Comparison of ENCODE assay signal across 12 cellular contexts in genomic region chr6:151393410-151393809, GRCh38. TPM values are rescaled to one million over a fixed set of nuclear protein-coding genes. Genes with fewer than 3 reads are reported as not detected.
DNase-seq lines count a peak whose midpoint lies in the region; ATAC-seq, FAIRE-seq and TF ChIP-seq lines count a peak whose summit lies in the region.
"Had no signal": no experiment of that assay in that cellular context is flagged by ENCODE, and none has a peak within 500 bp of the region (broad histone marks: within the 10 kb centered on the region; RNA-seq: fewer than 3 reads in every experiment).

No MANE protein-coding gene starts in this region.

- BruUV-seq in endothelial cell of umbilical vein (replicated peaks; lab: Mats Ljungman, UMichigan), result no TSS peak

- H3K4me1 ChIP-seq in endothelial cell of umbilical vein (ENCODE audit: control insufficient read depth, extremely low read depth, insufficient read depth, low read length) (peaks cover 35% of the 10 kb centered on the region), spleen (peaks cover 38 to 82% (median 71%) of the 10 kb centered on the region in 6 donors)

- intact Hi-C loops in activated naive CD4-positive, alpha-beta T cell treated with anti-CD3 and anti-CD28 coated beads for 36 hours (cut with micrococcal nuclease), result loop anchor here (5.0 kb wide), 3 partner anchors 84 to 1609 kb away; partner anchors contain the start of gene MTRF1L
- intact Hi-C loops in endothelial cell of umbilical vein (cut with micrococcal nuclease), result loop anchor here (5.0 kb wide), 1 partner anchor 501 kb away; no protein-coding TSS in a partner anchor
- intact Hi-C loops in spleen (cut with DNase I; ENCODE audit: low total_unique reads), result no loop called here

- no peak for FAIRE-seq in endothelial cell of umbilical vein (lab: Jason Lieb, UNC)

- TF ChIP-seq POLR2A in endothelial cell of umbilical vein (IDR thresholded peaks at IDR 0.05; ENCODE audit: low read depth, low read length) (no peak), spleen (IDR thresholded peaks at IDR 0.05) (no peak)

- no peak for ATAC-seq in HG02798 (IDR thresholded peaks at IDR 0.05; ENCODE audit: poor library complexity, unreplicated experiment)
- ATAC-seq: gastroesophageal sphincter had no signal

- no peak overlapping the region for H2AFZ ChIP-seq in SU-DHL-6 (ENCODE audit: low read depth, low read length, severe bottlenecking)
- H2AFZ ChIP-seq in endothelial cell of umbilical vein (ENCODE audit: low read depth, low read length), result no peak overlapping the region

- peak overlapping the region; percentile 94 for H3K4me2 ChIP-seq in SU-DHL-6 (ENCODE audit: low read depth, low read length, poor library complexity, severe bottlenecking)
- peak overlapping the region; percentile 79 for H3K4me2 ChIP-seq in endothelial cell of umbilical vein (ENCODE audit: insufficient read depth, low read length)

- H3K9me2 ChIP-seq in SU-DHL-6 (replicated peaks; ENCODE audit: insufficient read depth, low read length), result no peaks in the 10 kb centered on the region

- WGBS in spleen, 5 donors, result 57 to 76% (median 70%) methylated on average over 4 of the region's 4 CpGs

- peak overlapping the region; percentile 98 for H3K27ac Mint-ChIP-seq in activated naive CD4-positive, alpha-beta T cell treated with anti-CD3 and anti-CD28 coated beads for 36 hours

- POLR2A ChIA-PET in endothelial cell of umbilical vein (lab: Charles Lee), result no interaction called here

- TF ChIP-seq CTCF in SU-DHL-6 (IDR thresholded peaks at IDR 0.05; ENCODE audit: insufficient read depth, low read length, poor library complexity, severe bottlenecking) (no peak), endothelial cell of umbilical vein (IDR thresholded peaks at IDR 0.05; ENCODE audit: extremely low read depth in 1 of 2, insufficient read depth in 1 of 2, low read depth in 1 of 2, low read length in 2 of 2) (no peak), spleen (IDR thresholded peaks at IDR 0.05 in 8 of 11, conservative IDR thresholded peaks at IDR 0.05 in 3 of 11) (no peak)

- H3K9me3 ChIP-seq in SU-DHL-6 (ENCODE audit: insufficient read depth, low read length) (no peaks in the 10 kb centered on the region), endothelial cell of umbilical vein (replicated peaks; ENCODE audit: control insufficient read depth, insufficient read depth, low read length) (no peaks in the 10 kb centered on the region), spleen (no peaks in the 10 kb centered on the region)
- H3K9me3 ChIP-seq: gastroesophageal sphincter had no signal

- peaks cover 54% of the 10 kb centered on the region for H3K4me1 Mint-ChIP-seq in activated naive CD4-positive, alpha-beta T cell treated with anti-CD3 and anti-CD28 coated beads for 36 hours (ENCODE audit: low read depth)

- H3K27me3 Mint-ChIP-seq in activated naive CD4-positive, alpha-beta T cell treated with anti-CD3 and anti-CD28 coated beads for 36 hours (ENCODE audit: low read depth), result no peaks in the 10 kb centered on the region

- no peak for DNase-seq in activated naive CD4-positive, alpha-beta T cell treated with anti-CD3 and anti-CD28 coated beads for 36 hours
- no peak for DNase-seq in activated naive CD4-positive, alpha-beta T cell treated with Interleukin-2 at 50 U/mL for 16 hours
- DNase-seq in endothelial cell of umbilical vein (ENCODE audit: low read depth, low spot score) (no peak), spleen (no peak), COLO668 (lab: John Stamatoyannopoulos, UW; ENCODE audit: unreplicated experiment) (no peak), NCI-H1694 (lab: John Stamatoyannopoulos, UW) (no peak)
- DNase-seq: AML-193; NK-92 treated with Interleukin-12 subunit alpha and Interleukin-12 subunit beta, amount 100 ng/mL, for 24 hours; WERI-Rb-1 had no signal

- CTCF ChIA-PET in activated naive CD4-positive, alpha-beta T cell treated with anti-CD3 and anti-CD28 coated beads for 36 hours (lab: Charles Lee), result interaction anchor here (1.0 kb wide), 1 partner anchor 13 kb away, joined by 3 read pairs; no protein-coding TSS in a partner anchor
- CTCF ChIA-PET in endothelial cell of umbilical vein (lab: Charles Lee), result interaction anchor here (3.7 kb wide), 1 partner anchor 13 kb away, joined by 23 read pairs; no protein-coding TSS in a partner anchor

- peaks cover 22% of the 10 kb centered on the region for H3F3A ChIP-seq in SU-DHL-6 (ENCODE audit: insufficient read depth)

- dilution Hi-C loops in endothelial cell of umbilical vein (cut with MboI; ENCODE audit: extremely low pct_ligation_motif_present, low sequenced_read_pairs), result no loop called here

- H3K27ac ChIP-seq in SU-DHL-6 (ENCODE audit: low read depth, low read length) (no peak overlapping the region), endothelial cell of umbilical vein (ENCODE audit: insufficient read depth, low read depth, low read length) (no peak overlapping the region), spleen (peak overlapping the region in 5 of 8 donors; percentile 16 to 100 (median 99))
- H3K27ac ChIP-seq: WERI-Rb-1 had no signal

- H3K9me1 ChIP-seq in endothelial cell of umbilical vein (replicated peaks; ENCODE audit: control insufficient read depth, extremely low read depth, insufficient read depth, low read length), result no peaks in the 10 kb centered on the region

- H3K79me2 ChIP-seq in SU-DHL-6 (ENCODE audit: insufficient read depth, low read length) (peaks cover 84% of the 10 kb centered on the region), endothelial cell of umbilical vein (ENCODE audit: control insufficient read depth, insufficient read depth, low read length) (peaks cover 76% of the 10 kb centered on the region)

- peaks cover 32% of the 10 kb centered on the region; the same call in 1 of the 2 replicates for H4K20me1 ChIP-seq in SU-DHL-6 (ENCODE audit: low read depth, low read length)
- peaks cover 23% of the 10 kb centered on the region for H4K20me1 ChIP-seq in endothelial cell of umbilical vein (replicated peaks; ENCODE audit: control insufficient read depth, extremely low read depth, insufficient read depth, low read length)

- H3K9ac ChIP-seq in SU-DHL-6 (ENCODE audit: low read length) (peak overlapping the region; percentile 100), endothelial cell of umbilical vein (replicated peaks; ENCODE audit: extremely low read depth, insufficient read depth, low read length) (no peak overlapping the region)

- H3K36me3 Mint-ChIP-seq in activated naive CD4-positive, alpha-beta T cell treated with anti-CD3 and anti-CD28 coated beads for 36 hours (ENCODE audit: low read depth), result peaks cover 22% of the 10 kb centered on the region

- peak overlapping the region; percentile 21 for H3K4me3 Mint-ChIP-seq in activated naive CD4-positive, alpha-beta T cell treated with anti-CD3 and anti-CD28 coated beads for 36 hours

- H3K9me3 Mint-ChIP-seq in activated naive CD4-positive, alpha-beta T cell treated with anti-CD3 and anti-CD28 coated beads for 36 hours, result no peaks in the 10 kb centered on the region

- H3K4me3 ChIP-seq in SU-DHL-6 (ENCODE audit: insufficient read depth, low read length, poor library complexity, severe bottlenecking) (peak overlapping the region; percentile 51), endothelial cell of umbilical vein (replicated peaks in 1 of 3; ENCODE audit: insufficient read depth in 1 of 3, low read depth in 1 of 3, low read length in 3 of 3) (no peak overlapping the region), spleen (peak overlapping the region in 1 of 8 donors; percentile 92)
- H3K4me3 ChIP-seq: gastroesophageal sphincter had no signal

- H3K36me3 ChIP-seq in SU-DHL-6 (ENCODE audit: low read length) (peaks cover 2% of the 10 kb centered on the region; the same call in 1 of the 2 replicates), endothelial cell of umbilical vein (ENCODE audit: control insufficient read depth in 2 of 2, extremely low read depth in 1 of 2, insufficient read depth in 2 of 2, low read length in 2 of 2) (no peaks in the 10 kb centered on the region), spleen (peaks cover 0 to 17% (median 0%) of the 10 kb centered on the region in 6 donors)
- H3K36me3 ChIP-seq: gastroesophageal sphincter had no signal

- H3K27me3 ChIP-seq in SU-DHL-6 (ENCODE audit: low read length), result no peaks in the 10 kb centered on the region
- H3K27me3 ChIP-seq in endothelial cell of umbilical vein (ENCODE audit: control insufficient read depth in 2 of 2, insufficient read depth in 2 of 2, low read length in 2 of 2), result no peaks in the 10 kb centered on the region
- H3K27me3 ChIP-seq in spleen (replicated peaks in 1 of 7), result no peaks in the 10 kb centered on the region
- H3K27me3 ChIP-seq: gastroesophageal sphincter had no signal

TF ChIP-seq in endothelial cell of umbilical vein, 7 proteins besides CTCF, POLR2A, EP300 and RAD21 (continues in another document):
- TF ChIP-seq POLR2AphosphoS5 (IDR thresholded peaks at IDR 0.05; ENCODE audit: insufficient read depth, low read depth, low read length) (no peak), MYC (IDR thresholded peaks at IDR 0.05; ENCODE audit: low read depth, low read length) (no peak), EZH2 (IDR thresholded peaks at IDR 0.05; ENCODE audit: borderline replicate concordance, low read depth, low read length, severe bottlenecking) (no peak)

RNA-seq across cellular contexts. Expression of gene ZBTB2, which starts 2.1 kb away (rescaled TPM):
- total RNA-seq in activated naive CD4-positive, alpha-beta T cell treated with anti-CD3 and anti-CD28 coated beads for 36 hours, result 10 to 100 TPM; 10.7 to 10.8 TPM
- total RNA-seq in endothelial cell of umbilical vein, result 13.1 and 13.6 TPM in 2 replicates
- 11.3 and 11.8 TPM in 2 replicates for polyA plus RNA-seq in endothelial cell of umbilical vein
- polyA plus RNA-seq in endothelial cell of umbilical vein (2011; cell fraction: cytosol; rRNA removed), result 13.3 and 15.3 TPM in 2 replicates
- polyA plus RNA-seq in endothelial cell of umbilical vein (2011; cell fraction: nucleus; rRNA removed), result 10.3 and 10.4 TPM in 2 replicates
- polyA plus RNA-seq in endothelial cell of umbilical vein (2012), result 8.1 and 13.4 TPM in 2 replicates
- polyA minus RNA-seq in endothelial cell of umbilical vein, result 21.8 and 23.6 TPM in 2 replicates
- 13.7 TPM for polyA minus RNA-seq in endothelial cell of umbilical vein (2011; cell fraction: cytosol; rRNA and poly(A)+ RNA removed)
- polyA minus RNA-seq in endothelial cell of umbilical vein (2011; cell fraction: nucleus; rRNA and poly(A)+ RNA removed), result 6.4 and 8.0 TPM in 2 replicates
- 10 to 100 TPM; 13.2 to 19.1 (median 14.8) TPM for total RNA-seq in spleen
- polyA plus RNA-seq in spleen, result 10 to 100 TPM; 11.0 to 11.4 (median 11.3) TPM

RNA-seq across cellular contexts. Expression of gene RMND1, which starts 58.5 kb away (rescaled TPM):
- 10 to 100 TPM; 16.7 to 18.4 TPM for total RNA-seq in activated naive CD4-positive, alpha-beta T cell treated with anti-CD3 and anti-CD28 coated beads for 36 hours
- total RNA-seq in endothelial cell of umbilical vein (17.2 and 21.4 TPM in 2 replicates), spleen (10 to 100 TPM; 12.6 to 23.2 (median 17.0) TPM)
- polyA plus RNA-seq in endothelial cell of umbilical vein (4.1 and 6.3 TPM in 2 replicates), spleen (10 to 100 TPM; 11.7 to 13.4 (median 13.1) TPM)
- 11.2 and 12.4 TPM in 2 replicates for polyA plus RNA-seq in endothelial cell of umbilical vein (2011; cell fraction: cytosol; rRNA removed)
- 7.9 and 10.5 TPM in 2 replicates for polyA plus RNA-seq in endothelial cell of umbilical vein (2011; cell fraction: nucleus; rRNA removed)
- polyA plus RNA-seq in endothelial cell of umbilical vein (2012), result 16.0 and 22.0 TPM in 2 replicates
- polyA minus RNA-seq in endothelial cell of umbilical vein, result 14.9 and 15.0 TPM in 2 replicates
- 5.6 TPM for polyA minus RNA-seq in endothelial cell of umbilical vein (2011; cell fraction: cytosol; rRNA and poly(A)+ RNA removed)
- 18.8 and 20.5 TPM in 2 replicates for polyA minus RNA-seq in endothelial cell of umbilical vein (2011; cell fraction: nucleus; rRNA and poly(A)+ RNA removed)

Comparison
In these comparisons a context has a peak if more than half of its experiments do, and no peak if none do; other contexts are left out.
1. H3K27ac ChIP-seq: peak in spleen (5 of 8); none in SU-DHL-6 (single experiment) and endothelial cell of umbilical vein (single experiment).